8 cellular contexts compared by ENCODE assay signal in genomic region chr9:135085830-135086546, GRCh38. TPM values are rescaled to one million over a fixed set of nuclear protein-coding genes. Genes with fewer than 3 reads are reported as not detected.
DNase-seq lines count a peak whose midpoint lies in the region; ATAC-seq and TF ChIP-seq lines count a peak whose summit lies in the region.

No MANE protein-coding gene starts in this region.

- no peaks in the 10 kb centered on the region for H3K4me1 ChIP-seq in foreskin keratinocyte
- peaks cover 0 to 3% of the 10 kb centered on the region in 2 donors for H3K4me1 ChIP-seq in neuronal stem cell (ENCODE audit: control insufficient read depth in 2 of 2, insufficient read depth in 1 of 2, low read depth in 1 of 2, low read length in 2 of 2)
- peaks cover 0 to 13% of the 10 kb centered on the region in 2 donors for H3K4me1 ChIP-seq in uterus

- no peak overlapping the region for H4K91ac ChIP-seq in neuronal stem cell (ENCODE audit: low read depth, low read length, poor library complexity)

- no peak overlapping the region for H3K18ac ChIP-seq in neuronal stem cell (ENCODE audit: low read length)

- H3K4ac ChIP-seq in neuronal stem cell (ENCODE audit: low read length) = no peak overlapping the region

- peaks cover 3% of the 10 kb centered on the region for H3K4me1 Mint-ChIP-seq in activated CD4-positive, alpha-beta T cell treated with anti-CD3 and anti-CD28 coated beads for 36 hours

- no peak overlapping the region for H3K9ac ChIP-seq in neuronal stem cell (ENCODE audit: low read depth, low read length, poor library complexity)

- H2BK5ac ChIP-seq in neuronal stem cell (ENCODE audit: low read length) = no peak overlapping the region

- H2BK120ac ChIP-seq in neuronal stem cell (ENCODE audit: low read depth, low read length) = no peak overlapping the region

- no peak overlapping the region for H2AFZ ChIP-seq in neuronal stem cell (ENCODE audit: low read length)

- H2BK15ac ChIP-seq in neuronal stem cell (ENCODE audit: low read length) = no peak overlapping the region

- H3K4me3 ChIP-seq in neuronal stem cell (ENCODE audit: low read length in 2 of 2) (peak overlapping the region in 1 of 2 donors; percentile 52), uterus (peak overlapping the region in 1 of 2 donors; percentile 14)

- TF ChIP-seq POLR2A in uterus (IDR thresholded peaks at IDR 0.05) = no peak

- peak; percentile 79 for TF ChIP-seq CTCF in foreskin keratinocyte (conservative IDR thresholded peaks at IDR 0.05)
- TF ChIP-seq CTCF in uterus (IDR thresholded peaks at IDR 0.05) = peak; percentile 80 to 98 (median 94)

- no peaks in the 10 kb centered on the region for H3K36me3 ChIP-seq in neuronal stem cell (replicated peaks in 1 of 2; ENCODE audit: control insufficient read depth in 2 of 2, insufficient read depth in 2 of 2, low read length in 2 of 2)
- H3K36me3 ChIP-seq in uterus = no peaks in the 10 kb centered on the region

- ATAC-seq in activated CD4-positive, alpha-beta T cell treated with anti-CD3 and anti-CD28 coated beads for 36 hours = no peak
- ATAC-seq in foreskin keratinocyte = peak; percentile 39
- ATAC-seq in HG03045 (IDR thresholded peaks at IDR 0.05; ENCODE audit: unreplicated experiment) = no peak

- no peak overlapping the region for H4K8ac ChIP-seq in neuronal stem cell (ENCODE audit: low read depth, low read length)

- no peak overlapping the region for H2BK12ac ChIP-seq in neuronal stem cell (ENCODE audit: low read length)

- H3K36me3 Mint-ChIP-seq in activated CD4-positive, alpha-beta T cell treated with anti-CD3 and anti-CD28 coated beads for 36 hours (ENCODE audit: low read depth) = no peaks in the 10 kb centered on the region

- POLR2A ChIA-PET in activated CD4-positive, alpha-beta T cell treated with anti-CD3 and anti-CD28 coated beads for 36 hours (lab: Charles Lee) = no interaction called here

- H3K27ac Mint-ChIP-seq in activated CD4-positive, alpha-beta T cell treated with anti-CD3 and anti-CD28 coated beads for 36 hours = no peak overlapping the region

- no peak overlapping the region for H2AK5ac ChIP-seq in neuronal stem cell (ENCODE audit: low read depth, low read length)

- no peak overlapping the region for H3K23ac ChIP-seq in neuronal stem cell (ENCODE audit: low read depth, low read length, poor library complexity)

- peaks cover 39% of the 10 kb centered on the region for H3K27me3 ChIP-seq in foreskin keratinocyte
- H3K27me3 ChIP-seq in neuronal stem cell (ENCODE audit: control insufficient read depth in 3 of 3, insufficient read depth in 3 of 3, low read depth in 1 of 3, low read length in 3 of 3) = peaks cover 17 to 48% (median 47%) of the 10 kb centered on the region in 3 experiments
- H3K27me3 ChIP-seq in uterus = peaks cover 0 to 13% of the 10 kb centered on the region in 2 donors

- H3K14ac ChIP-seq in neuronal stem cell (ENCODE audit: low read length) = no peak overlapping the region

- CTCF ChIA-PET in activated CD4-positive, alpha-beta T cell treated with anti-CD3 and anti-CD28 coated beads for 36 hours (lab: Charles Lee) = interaction anchor here (2.2 kb wide), 1 partner anchor 328 kb away, joined by 7 read pairs; no protein-coding TSS in a partner anchor

- WGBS in neuronal stem cell (ENCODE audit: extremely low coverage in 2 of 2, insufficient read length in 2 of 2, insufficient replicate concordance in 1 of 2), 2 donors = no CpG with 5 or more reads among the region's 30 CpGs

- no peak overlapping the region for H3K4me3 Mint-ChIP-seq in activated CD4-positive, alpha-beta T cell treated with anti-CD3 and anti-CD28 coated beads for 36 hours

- peaks cover 36% of the 10 kb centered on the region for H3K27me3 Mint-ChIP-seq in activated CD4-positive, alpha-beta T cell treated with anti-CD3 and anti-CD28 coated beads for 36 hours

- H3K9me3 ChIP-seq in neuronal stem cell (replicated peaks in 1 of 2; ENCODE audit: control insufficient read depth in 2 of 2, insufficient read depth in 1 of 2, low read depth in 1 of 2, low read length in 2 of 2) = no peaks in the 10 kb centered on the region
- no peaks in the 10 kb centered on the region for H3K9me3 ChIP-seq in uterus

- no peaks in the 10 kb centered on the region for H3K79me1 ChIP-seq in neuronal stem cell (ENCODE audit: low read depth, low read length)

- peak overlapping the region; percentile 47 for H3K4me2 ChIP-seq in neuronal stem cell (ENCODE audit: insufficient read depth, low read length, poor library complexity, severe bottlenecking)

- intact Hi-C loops in activated CD4-positive, alpha-beta T cell treated with anti-CD3 and anti-CD28 coated beads for 36 hours (cut with DNase I, micrococcal nuclease) = loop anchor here (1.0 kb wide), 2 partner anchors 258 to 326 kb away; no protein-coding TSS in a partner anchor
- intact Hi-C loops in uterus (cut with DNase I; ENCODE audit: low total_unique reads) = loop anchor here (2.0 to 10.0 kb wide), 2 partner anchors 259 to 327 kb away; no protein-coding TSS in a partner anchor

- no peaks in the 10 kb centered on the region for H3K9me3 Mint-ChIP-seq in activated CD4-positive, alpha-beta T cell treated with anti-CD3 and anti-CD28 coated beads for 36 hours (ENCODE audit: low read depth)

- H3K27ac ChIP-seq in foreskin keratinocyte = no peak overlapping the region
- no peak overlapping the region for H3K27ac ChIP-seq in neuronal stem cell (replicated peaks; ENCODE audit: low read length)
- H3K27ac ChIP-seq in uterus = peak overlapping the region; percentile 22 to 45

- DNase-seq in activated CD4-positive, alpha-beta T cell treated with anti-CD3 and anti-CD28 coated beads for 36 hours = peak; percentile 77
- DNase-seq in activated CD4-positive, alpha-beta T cell treated with anti-CD3 and anti-CD28 coated beads, Interleukin-2, amount 50 U/mL, for 4 hours = no peak
- DNase-seq in NCI-H2029 treated with DMSO at 0.1 percent for 48 hours (lab: John Stamatoyannopoulos, UW) = peak; percentile 37
- DNase-seq in activated CD8-positive, alpha-beta memory T cell treated with anti-CD3 and anti-CD28 coated beads for 48 hours (ENCODE audit: low read depth in 2 of 3, low spot score in 2 of 3) = peak; percentile 16 to 32 (median 23)
- peak; percentile 6 to 18 for DNase-seq in foreskin keratinocyte
- DNase-seq in neuronal stem cell (ENCODE audit: low spot score) = peak; percentile 81
- peak; percentile 67 to 81 for DNase-seq in uterus

RNA-seq across cellular contexts. Expression of gene OLFM1, which starts 1.5 kb away (rescaled TPM):
- not detected for total RNA-seq in activated CD4-positive, alpha-beta T cell treated with anti-CD3 and anti-CD28 coated beads for 36 hours
- total RNA-seq in foreskin keratinocyte (0.07 and 0.21 TPM in 2 replicates), uterus (10 to 100 TPM in 3 of 4 donors, 1 to 10 TPM in 1; 8.5 to 73.9 (median 19.1) TPM)
- 0.10 and 0.29 TPM in 2 replicates for polyA plus RNA-seq in foreskin keratinocyte
- polyA plus RNA-seq in neuronal stem cell (2013, experiment 1 of 2) = 5.8 TPM
- 5.8 TPM for polyA plus RNA-seq in neuronal stem cell (2013, experiment 2 of 2)

Comparison
In these comparisons a context has a peak if more than half of its experiments do, and no peak if none do; other contexts are left out.
1. DNase-seq: peak in activated CD4-positive, alpha-beta T cell treated with anti-CD3 and anti-CD28 coated beads for 36 hours (single experiment), NCI-H2029 treated with DMSO at 0.1 percent for 48 hours (single experiment), activated CD8-positive, alpha-beta memory T cell treated with anti-CD3 and anti-CD28 coated beads for 48 hours (3 of 3), foreskin keratinocyte (2 of 2), neuronal stem cell (single experiment) and uterus (2 of 2); none in activated CD4-positive, alpha-beta T cell treated with anti-CD3 and anti-CD28 coated beads, Interleukin-2, amount 50 U/mL, for 4 hours (0 of 2).
2. H3K27ac ChIP-seq: peak in uterus (2 of 2); none in foreskin keratinocyte (single experiment) and neuronal stem cell (single experiment).